ENCODE assay signal across 1 cellular context in genomic region chr7:16787141-16787540, GRCh38.
TF ChIP-seq lines count a peak whose summit lies in the region.

No MANE protein-coding gene starts in this region.

TF ChIP-seq in K562, 482 proteins besides CTCF, POLR2A, EP300 and RAD21:
- TF ChIP-seq, protein P1, sequence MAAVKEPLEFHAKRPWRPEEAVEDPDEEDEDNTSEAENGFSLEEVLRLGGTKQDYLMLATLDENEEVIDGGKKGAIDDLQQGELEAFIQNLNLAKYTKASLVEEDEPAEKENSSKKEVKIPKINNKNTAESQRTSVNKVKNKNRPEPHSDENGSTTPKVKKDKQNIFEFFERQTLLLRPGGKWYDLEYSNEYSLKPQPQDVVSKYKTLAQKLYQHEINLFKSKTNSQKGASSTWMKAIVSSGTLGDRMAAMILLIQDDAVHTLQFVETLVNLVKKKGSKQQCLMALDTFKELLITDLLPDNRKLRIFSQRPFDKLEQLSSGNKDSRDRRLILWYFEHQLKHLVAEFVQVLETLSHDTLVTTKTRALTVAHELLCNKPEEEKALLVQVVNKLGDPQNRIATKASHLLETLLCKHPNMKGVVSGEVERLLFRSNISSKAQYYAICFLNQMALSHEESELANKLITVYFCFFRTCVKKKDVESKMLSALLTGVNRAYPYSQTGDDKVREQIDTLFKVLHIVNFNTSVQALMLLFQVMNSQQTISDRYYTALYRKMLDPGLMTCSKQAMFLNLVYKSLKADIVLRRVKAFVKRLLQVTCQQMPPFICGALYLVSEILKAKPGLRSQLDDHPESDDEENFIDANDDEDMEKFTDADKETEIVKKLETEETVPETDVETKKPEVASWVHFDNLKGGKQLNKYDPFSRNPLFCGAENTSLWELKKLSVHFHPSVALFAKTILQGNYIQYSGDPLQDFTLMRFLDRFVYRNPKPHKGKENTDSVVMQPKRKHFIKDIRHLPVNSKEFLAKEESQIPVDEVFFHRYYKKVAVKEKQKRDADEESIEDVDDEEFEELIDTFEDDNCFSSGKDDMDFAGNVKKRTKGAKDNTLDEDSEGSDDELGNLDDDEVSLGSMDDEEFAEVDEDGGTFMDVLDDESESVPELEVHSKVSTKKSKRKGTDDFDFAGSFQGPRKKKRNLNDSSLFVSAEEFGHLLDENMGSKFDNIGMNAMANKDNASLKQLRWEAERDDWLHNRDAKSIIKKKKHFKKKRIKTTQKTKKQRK (IDR thresholded peaks at IDR 0.05; ENCODE audit: borderline replicate concordance, low read depth, low read length), result no peak
- no peak for TF ChIP-seq ZNF184 (CRISPR knock-in tag; IDR thresholded peaks at IDR 0.05)
- TF ChIP-seq CHD4 (IDR thresholded peaks at IDR 0.05; ENCODE audit: insufficient read depth, insufficient replicate concordance, low read depth, low read length, poor library complexity, severe bottlenecking), result no peak
- no peak for TF ChIP-seq BCOR (IDR thresholded peaks at IDR 0.05)
- no peak for TF ChIP-seq ZNF318 (IDR thresholded peaks at IDR 0.05; ENCODE audit: borderline replicate concordance in 1 of 2, low read depth in 1 of 2)
- no peak for TF ChIP-seq ARID1B (IDR thresholded peaks at IDR 0.05)
- no peak for TF ChIP-seq MAFK (IDR thresholded peaks at IDR 0.05; ENCODE audit: low read length)
- TF ChIP-seq FUS (optimal IDR thresholded peaks at IDR 0.05; ENCODE audit: low read depth, low read length), result no peak
- no peak for TF ChIP-seq ZNF384 (IDR thresholded peaks at IDR 0.05; ENCODE audit: low read depth, low read length)
- no peak for TF ChIP-seq BHLHE40 (IDR thresholded peaks at IDR 0.05; ENCODE audit: low read length)
- TF ChIP-seq CBFB (CRISPR knock-in tag; IDR thresholded peaks at IDR 0.05), result no peak
